Comparison of ENCODE assay signal across 14 cellular contexts in the genomic region with DNA sequence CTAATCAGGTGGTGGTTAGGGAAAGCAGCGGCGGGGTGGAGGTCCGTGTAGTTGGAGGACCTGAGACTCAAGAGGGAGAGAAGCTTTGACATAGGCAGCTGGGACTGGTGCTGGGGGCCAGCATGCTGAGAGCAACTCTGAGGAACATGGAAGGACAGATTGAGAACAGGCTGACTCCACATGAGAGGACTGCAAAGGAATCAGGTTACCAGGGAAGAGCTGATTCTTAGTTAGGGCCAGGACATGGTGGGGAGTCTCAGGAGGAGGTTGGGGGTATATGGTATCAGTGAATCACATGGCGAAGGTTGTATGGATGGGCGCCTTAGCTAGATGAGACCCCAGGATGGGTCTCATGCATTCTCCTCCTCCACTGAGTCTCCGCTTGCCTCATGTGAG.
DNase-seq lines count a peak whose midpoint lies in the region; ATAC-seq and TF ChIP-seq lines count a peak whose summit lies in the region.
"Had no signal": no experiment of that assay in that cellular context is flagged by ENCODE, and none has a peak within 500 bp of the region (broad histone marks: within the 10 kb centered on the region; RNA-seq: fewer than 3 reads in every experiment).

No MANE protein-coding gene starts in this region.

- DNase-seq in GM03348 (ENCODE audit: low spot score) (peak; percentile 7), foreskin fibroblast (peak; percentile 42 to 69), smooth muscle cell of the brain vasculature (ENCODE audit: low read depth, low spot score) (peak; percentile 61), NCI-H526 (lab: John Stamatoyannopoulos, UW) (no peak), GM13976 (ENCODE audit: low spot score) (no peak)
- DNase-seq: activated CD4-positive, alpha-beta memory T cell treated with anti-CD3 and anti-CD28 coated beads for 36 hours; endodermal cell; MM.1S; natural killer cell; NCI-H187; NCI-H524 treated with DMSO at 0.1 percent for 48 hours; OCI-M1 had no signal

- no peak overlapping the region for H3K4me3 ChIP-seq in foreskin fibroblast (ENCODE audit: low read depth in 1 of 2, low read length in 2 of 2)

- peak; percentile 63 for ATAC-seq in SK-N-SH treated with all-trans-retinoic acid at 6 μM for 48 hours
- no peak for ATAC-seq in GM21360 (IDR thresholded peaks at IDR 0.05; ENCODE audit: unreplicated experiment)
- ATAC-seq: natural killer cell had no signal

- no peak for TF ChIP-seq CTCF in foreskin fibroblast (IDR thresholded peaks at IDR 0.05; ENCODE audit: low read depth, low read length)
- TF ChIP-seq CTCF in GM13976 (IDR thresholded peaks at IDR 0.05; ENCODE audit: borderline replicate concordance, control extremely low read depth, extremely low read depth, insufficient read depth, missing control alignments) = no peak

- in situ Hi-C loops in GM13976 (cut with MboI; ENCODE audit: low sequenced_read_pairs, unreplicated experiment) = no loop called here

TF ChIP-seq in SK-N-SH treated with all-trans-retinoic acid at 6 μM for 48 hours, 23 proteins besides CTCF, POLR2A, EP300 and RAD21:
- TF ChIP-seq ZNF8 (CRISPR knock-in tag; IDR thresholded peaks at IDR 0.05) (no peak), ZNF70 (CRISPR knock-in tag; IDR thresholded peaks at IDR 0.05) (no peak), OSR1 (CRISPR knock-in tag; IDR thresholded peaks at IDR 0.05) (no peak), ZFP30 (CRISPR knock-in tag; IDR thresholded peaks at IDR 0.05) (no peak), ESRRG (CRISPR knock-in tag; IDR thresholded peaks at IDR 0.05) (no peak), CSRNP3 (CRISPR knock-in tag; IDR thresholded peaks at IDR 0.05) (no peak), ARNTL (CRISPR knock-in tag; IDR thresholded peaks at IDR 0.05; ENCODE audit: borderline replicate concordance, low read depth) (no peak), ZC3H10 (CRISPR knock-in tag; IDR thresholded peaks at IDR 0.05) (no peak), RARB (CRISPR knock-in tag; IDR thresholded peaks at IDR 0.05) (no peak), ISL1 (CRISPR knock-in tag; IDR thresholded peaks at IDR 0.05) (no peak), TOX (CRISPR knock-in tag; IDR thresholded peaks at IDR 0.05; ENCODE audit: borderline replicate concordance) (no peak), POU6F1 (CRISPR knock-in tag; IDR thresholded peaks at IDR 0.05; ENCODE audit: borderline replicate concordance, low read depth) (no peak), PPARA (CRISPR knock-in tag; IDR thresholded peaks at IDR 0.05; ENCODE audit: borderline replicate concordance) (no peak), PATZ1 (CRISPR knock-in tag; IDR thresholded peaks at IDR 0.05; ENCODE audit: borderline replicate concordance) (no peak), SNAI2 (CRISPR knock-in tag; IDR thresholded peaks at IDR 0.05) (no peak), GLIS3 (CRISPR knock-in tag; IDR thresholded peaks at IDR 0.05) (no peak)
- TF ChIP-seq, protein P1, sequence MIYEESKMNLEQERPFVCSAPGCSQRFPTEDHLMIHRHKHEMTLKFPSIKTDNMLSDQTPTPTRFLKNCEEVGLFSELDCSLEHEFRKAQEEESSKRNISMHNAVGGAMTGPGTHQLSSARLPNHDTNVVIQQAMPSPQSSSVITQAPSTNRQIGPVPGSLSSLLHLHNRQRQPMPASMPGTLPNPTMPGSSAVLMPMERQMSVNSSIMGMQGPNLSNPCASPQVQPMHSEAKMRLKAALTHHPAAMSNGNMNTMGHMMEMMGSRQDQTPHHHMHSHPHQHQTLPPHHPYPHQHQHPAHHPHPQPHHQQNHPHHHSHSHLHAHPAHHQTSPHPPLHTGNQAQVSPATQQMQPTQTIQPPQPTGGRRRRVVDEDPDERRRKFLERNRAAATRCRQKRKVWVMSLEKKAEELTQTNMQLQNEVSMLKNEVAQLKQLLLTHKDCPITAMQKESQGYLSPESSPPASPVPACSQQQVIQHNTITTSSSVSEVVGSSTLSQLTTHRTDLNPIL (CRISPR knock-in tag; IDR thresholded peaks at IDR 0.05; ENCODE audit: low read depth) = no peak
- TF ChIP-seq, protein P2, sequence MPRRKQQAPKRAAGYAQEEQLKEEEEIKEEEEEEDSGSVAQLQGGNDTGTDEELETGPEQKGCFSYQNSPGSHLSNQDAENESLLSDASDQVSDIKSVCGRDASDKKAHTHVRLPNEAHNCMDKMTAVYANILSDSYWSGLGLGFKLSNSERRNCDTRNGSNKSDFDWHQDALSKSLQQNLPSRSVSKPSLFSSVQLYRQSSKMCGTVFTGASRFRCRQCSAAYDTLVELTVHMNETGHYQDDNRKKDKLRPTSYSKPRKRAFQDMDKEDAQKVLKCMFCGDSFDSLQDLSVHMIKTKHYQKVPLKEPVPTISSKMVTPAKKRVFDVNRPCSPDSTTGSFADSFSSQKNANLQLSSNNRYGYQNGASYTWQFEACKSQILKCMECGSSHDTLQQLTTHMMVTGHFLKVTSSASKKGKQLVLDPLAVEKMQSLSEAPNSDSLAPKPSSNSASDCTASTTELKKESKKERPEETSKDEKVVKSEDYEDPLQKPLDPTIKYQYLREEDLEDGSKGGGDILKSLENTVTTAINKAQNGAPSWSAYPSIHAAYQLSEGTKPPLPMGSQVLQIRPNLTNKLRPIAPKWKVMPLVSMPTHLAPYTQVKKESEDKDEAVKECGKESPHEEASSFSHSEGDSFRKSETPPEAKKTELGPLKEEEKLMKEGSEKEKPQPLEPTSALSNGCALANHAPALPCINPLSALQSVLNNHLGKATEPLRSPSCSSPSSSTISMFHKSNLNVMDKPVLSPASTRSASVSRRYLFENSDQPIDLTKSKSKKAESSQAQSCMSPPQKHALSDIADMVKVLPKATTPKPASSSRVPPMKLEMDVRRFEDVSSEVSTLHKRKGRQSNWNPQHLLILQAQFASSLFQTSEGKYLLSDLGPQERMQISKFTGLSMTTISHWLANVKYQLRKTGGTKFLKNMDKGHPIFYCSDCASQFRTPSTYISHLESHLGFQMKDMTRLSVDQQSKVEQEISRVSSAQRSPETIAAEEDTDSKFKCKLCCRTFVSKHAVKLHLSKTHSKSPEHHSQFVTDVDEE (CRISPR knock-in tag; IDR thresholded peaks at IDR 0.05) = no peak

Comparison
In these comparisons a context has a peak if more than half of its experiments do, and no peak if none do; other contexts are left out.
1. DNase-seq: peak in GM03348 (single experiment), foreskin fibroblast (2 of 2) and smooth muscle cell of the brain vasculature (single experiment); none in NCI-H526 (0 of 2) and GM13976 (single experiment).